Comparison of ENCODE assay signal across 1 cellular context in genomic region chr1:11697893-11698210, GRCh38.
TF ChIP-seq lines count a peak whose summit lies in the region.

No MANE protein-coding gene starts in this region.

TF ChIP-seq in HEK293, 187 proteins besides CTCF, POLR2A, EP300 and RAD21 (continued from another document):
- TF ChIP-seq REST (tag by site-specific recombination; IDR thresholded peaks at IDR 0.05) (no peak), ZNF521 (tag by site-specific recombination; IDR thresholded peaks at IDR 0.05) (no peak), ZFHX2 (tag by site-specific recombination; conservative IDR thresholded peaks at IDR 0.05) (peak; percentile 49), HOXC10 (CRISPR knock-in tag; IDR thresholded peaks at IDR 0.05) (no peak), ZNF843 (tag by site-specific recombination; IDR thresholded peaks at IDR 0.05) (no peak)
